In the genomic region with DNA sequence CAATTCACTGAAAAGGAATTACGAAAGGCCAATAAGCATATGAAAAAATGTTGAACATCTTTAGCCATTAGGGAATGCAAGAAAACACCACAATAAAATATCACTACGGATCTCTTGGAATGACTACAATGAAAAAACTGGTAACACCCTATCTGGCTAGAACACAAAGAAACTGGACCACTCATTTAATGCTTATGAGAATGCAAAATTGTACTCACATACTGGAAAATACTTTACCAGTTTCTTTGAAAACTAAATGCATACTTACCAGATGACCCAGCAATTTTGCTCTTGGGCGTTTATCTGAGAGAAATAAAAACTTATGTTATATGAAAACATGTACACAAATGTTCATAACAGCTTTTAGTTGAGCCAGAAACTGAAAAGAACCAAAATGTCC, we compare ENCODE assay signal across 1 cellular context.
TF ChIP-seq lines count a peak whose summit lies in the region.

No MANE protein-coding gene starts in this region.

TF ChIP-seq in K562, 482 proteins besides CTCF, POLR2A, EP300 and RAD21 (continued from another document):
- TF ChIP-seq, protein P1, sequence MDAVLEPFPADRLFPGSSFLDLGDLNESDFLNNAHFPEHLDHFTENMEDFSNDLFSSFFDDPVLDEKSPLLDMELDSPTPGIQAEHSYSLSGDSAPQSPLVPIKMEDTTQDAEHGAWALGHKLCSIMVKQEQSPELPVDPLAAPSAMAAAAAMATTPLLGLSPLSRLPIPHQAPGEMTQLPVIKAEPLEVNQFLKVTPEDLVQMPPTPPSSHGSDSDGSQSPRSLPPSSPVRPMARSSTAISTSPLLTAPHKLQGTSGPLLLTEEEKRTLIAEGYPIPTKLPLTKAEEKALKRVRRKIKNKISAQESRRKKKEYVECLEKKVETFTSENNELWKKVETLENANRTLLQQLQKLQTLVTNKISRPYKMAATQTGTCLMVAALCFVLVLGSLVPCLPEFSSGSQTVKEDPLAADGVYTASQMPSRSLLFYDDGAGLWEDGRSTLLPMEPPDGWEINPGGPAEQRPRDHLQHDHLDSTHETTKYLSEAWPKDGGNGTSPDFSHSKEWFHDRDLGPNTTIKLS (IDR thresholded peaks at IDR 0.05; ENCODE audit: borderline replicate concordance, low read depth): no peak
- peak; percentile 70 for TF ChIP-seq NFE2 (IDR thresholded peaks at IDR 0.05; ENCODE audit: low read depth)
- TF ChIP-seq HEY1 (CRISPR knock-in tag; IDR thresholded peaks at IDR 0.05; ENCODE audit: borderline replicate concordance): no peak
- no peak for TF ChIP-seq ZNF583 (CRISPR knock-in tag; IDR thresholded peaks at IDR 0.05)
- TF ChIP-seq MAZ (CRISPR knock-in tag; conservative IDR thresholded peaks at IDR 0.05 in 1 of 2, IDR thresholded peaks at IDR 0.05 in 1 of 2): no peak
- no peak for TF ChIP-seq SIN3A (IDR thresholded peaks at IDR 0.05; ENCODE audit: borderline replicate concordance in 2 of 2, control insufficient read depth in 1 of 2, low read depth in 2 of 2, low read length in 2 of 2)
- TF ChIP-seq DPF2 (IDR thresholded peaks at IDR 0.05): 0 out of 2 replicates have a peak, but pooled peaks have one; percentile 30
